Comparison of ENCODE assay signal across 22 cellular contexts in the genomic region with DNA sequence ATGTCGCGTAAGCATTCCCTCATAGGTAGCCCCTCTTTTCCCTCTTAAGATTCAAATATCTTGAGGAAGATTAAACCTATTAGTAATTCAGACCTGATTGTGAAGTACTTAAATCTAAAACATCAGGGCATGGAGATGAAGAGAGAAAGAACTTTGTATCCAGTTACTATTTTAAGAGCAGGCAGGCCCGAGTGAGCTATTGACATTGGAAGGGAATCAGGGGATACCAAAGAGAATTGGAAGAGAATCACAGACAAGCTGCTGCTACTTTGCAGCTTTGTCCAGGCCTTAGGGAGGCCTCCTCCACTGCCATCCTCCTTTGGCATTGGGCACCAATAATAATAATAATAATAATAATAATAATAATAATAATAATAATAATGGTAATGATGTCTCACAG.
"Had no signal": no experiment of that assay in that cellular context is flagged by ENCODE, and none has a peak within 500 bp of the region (broad histone marks: within the 10 kb centered on the region; RNA-seq: fewer than 3 reads in every experiment).

No MANE protein-coding gene starts in this region.

- H3K27me3 ChIP-seq: brain microvascular endothelial cell, foreskin keratinocyte, left lung, ovary, tibial nerve had no signal

- H3K27ac ChIP-seq: brain microvascular endothelial cell, foreskin keratinocyte, left lung, ovary, psoas muscle, tibial nerve had no signal

- H3K4me1 Mint-ChIP-seq: naive B cell had no signal

- H3K9me3 Mint-ChIP-seq: activated CD4-positive, alpha-beta memory T cell treated with anti-CD3 and anti-CD28 coated beads, Interleukin-2, amount 10 ng/mL, durations not matched to agents 7 days and 5 days; dendritic cell treated with granulocyte-macrophage colony-stimulating factor and Interleukin-4, amounts not matched to agents 40 ng/mL and 50 ng/mL, for 4 days; naive B cell had no signal

- ATAC-seq: activated CD8-positive, alpha-beta memory T cell treated with anti-CD3 and anti-CD28 coated beads, Interleukin-2, amount 10 ng/mL, durations not matched to agents 7 days and 5 days; esophagus mucosa; foreskin keratinocyte; mucosa of descending colon; psoas muscle had no signal

- H3K27me3 Mint-ChIP-seq: activated CD4-positive, alpha-beta memory T cell treated with anti-CD3 and anti-CD28 coated beads, Interleukin-2, amount 10 ng/mL, durations not matched to agents 7 days and 5 days; activated CD8-positive, alpha-beta memory T cell treated with anti-CD3 and anti-CD28 coated beads, Interleukin-2, amount 10 ng/mL, durations not matched to agents 7 days and 5 days; activated naive CD8-positive, alpha-beta T cell; dendritic cell treated with granulocyte-macrophage colony-stimulating factor and Interleukin-4, amounts not matched to agents 40 ng/mL and 50 ng/mL, for 4 days; naive B cell had no signal

- H3K9me3 ChIP-seq: left lung, mucosa of descending colon, ovary, psoas muscle, tibial nerve had no signal

- DNase-seq: activated CD4-positive, alpha-beta memory T cell treated with anti-CD3 and anti-CD28 coated beads, Interleukin-2, amount 10 ng/mL, durations not matched to agents 7 days and 5 days; activated CD4-positive, alpha-beta T cell treated with anti-CD3 and anti-CD28 coated beads for 48 hours; activated CD4-positive, CD25-positive, alpha-beta regulatory T cell; activated CD8-positive, alpha-beta memory T cell treated with anti-CD3 and anti-CD28 coated beads, Interleukin-2, amount 10 ng/mL, durations not matched to agents 7 days and 5 days; amygdala; brain microvascular endothelial cell; effector CD8-positive, alpha-beta T cell; foreskin keratinocyte; glutamatergic neuron; left lung; mesenchymal stem cell; mucosa of descending colon; naive B cell; ovary; psoas muscle; stimulated activated naive CD4-positive, alpha-beta T cell treated with Interleukin-2 at 50 U/mL for 16 hours; substantia nigra had no signal

- H3K4me3 Mint-ChIP-seq: activated CD4-positive, alpha-beta memory T cell treated with anti-CD3 and anti-CD28 coated beads, Interleukin-2, amount 10 ng/mL, durations not matched to agents 7 days and 5 days; activated CD8-positive, alpha-beta memory T cell treated with anti-CD3 and anti-CD28 coated beads, Interleukin-2, amount 10 ng/mL, durations not matched to agents 7 days and 5 days; activated naive CD8-positive, alpha-beta T cell; dendritic cell treated with granulocyte-macrophage colony-stimulating factor and Interleukin-4, amounts not matched to agents 40 ng/mL and 50 ng/mL, for 4 days; naive B cell had no signal

- H3K4me3 ChIP-seq: left lung, mucosa of descending colon, ovary, psoas muscle, SK-N-MC, tibial nerve had no signal

- H3K36me3 ChIP-seq: ovary had no signal

- H3K4me1 ChIP-seq: foreskin keratinocyte, left lung, psoas muscle, tibial nerve had no signal

- H3K27ac Mint-ChIP-seq: activated CD4-positive, alpha-beta memory T cell treated with anti-CD3 and anti-CD28 coated beads, Interleukin-2, amount 10 ng/mL, durations not matched to agents 7 days and 5 days; activated CD8-positive, alpha-beta memory T cell treated with anti-CD3 and anti-CD28 coated beads, Interleukin-2, amount 10 ng/mL, durations not matched to agents 7 days and 5 days; activated naive CD8-positive, alpha-beta T cell; dendritic cell treated with granulocyte-macrophage colony-stimulating factor and Interleukin-4, amounts not matched to agents 40 ng/mL and 50 ng/mL, for 4 days; naive B cell had no signal
